In genomic region chr5:4700082-4700481, GRCh38 we compare ENCODE assay signal across 9 cellular contexts.
DNase-seq lines count a peak whose midpoint lies in the region; ATAC-seq, FAIRE-seq and TF ChIP-seq lines count a peak whose summit lies in the region.
"Had no signal": no experiment of that assay in that cellular context is flagged by ENCODE, and none has a peak within 500 bp of the region (broad histone marks: within the 10 kb centered on the region; RNA-seq: fewer than 3 reads in every experiment).

No MANE protein-coding gene starts in this region.

- H3K9me3 Mint-ChIP-seq in GM23338 (no peaks in the 10 kb centered on the region), neural progenitor cell (no peaks in the 10 kb centered on the region)

- POLR2A ChIA-PET in A549 (lab: Yijun Ruan, JAX), result no interaction called here

- CTCF ChIA-PET in A549 (lab: Yijun Ruan, JAX), result interaction anchor here (1.1 kb wide), 1 partner anchor 10 kb away, joined by 4 read pairs; no protein-coding TSS in a partner anchor

- no peaks in the 10 kb centered on the region for H3F3A ChIP-seq in GM23338 (replicated peaks; ENCODE audit: low read depth)
- no peaks in the 10 kb centered on the region for H3F3A ChIP-seq in neural progenitor cell (ENCODE audit: low read depth)

- H3K79me2 ChIP-seq in GM23338 (replicated peaks; ENCODE audit: insufficient read depth), result no peaks in the 10 kb centered on the region
- no peaks in the 10 kb centered on the region for H3K79me2 ChIP-seq in neural progenitor cell (ENCODE audit: low read depth)

- peak in 1 of 2 experiments; percentile 59; a peak in 2 of 5 replicates for TF ChIP-seq RAD21 in A549 (conservative IDR thresholded peaks at IDR 0.05 in 1 of 2, IDR thresholded peaks at IDR 0.05 in 1 of 2)

- H3K4me1 ChIP-seq in A549 (no peaks in the 10 kb centered on the region), GM23338 (ENCODE audit: insufficient read depth) (no peaks in the 10 kb centered on the region), neural progenitor cell (no peaks in the 10 kb centered on the region)

- H3K9me3 ChIP-seq in A549 (no peaks in the 10 kb centered on the region), neural progenitor cell (ENCODE audit: low read depth) (no peaks in the 10 kb centered on the region)

- H3K27me3 Mint-ChIP-seq in GM23338 (ENCODE audit: insufficient read depth, low read depth, poor library complexity), result no peaks in the 10 kb centered on the region
- peaks cover 2% of the 10 kb centered on the region for H3K27me3 Mint-ChIP-seq in neural progenitor cell (ENCODE audit: insufficient read depth, low read depth)
- H3K27me3 Mint-ChIP-seq: activated naive CD8-positive, alpha-beta T cell treated with anti-CD3 and anti-CD28 coated beads, Interleukin-2, amount 10 ng/mL, durations not matched to agents 7 days and 5 days had no signal

- H3K27me3 ChIP-seq in GM23338 (ENCODE audit: insufficient read depth) (no peaks in the 10 kb centered on the region), dorsolateral prefrontal cortex (peaks cover 0 to 12% (median 0%) of the 10 kb centered on the region in 45 donors), neural progenitor cell (no peaks in the 10 kb centered on the region)

- H3K4me1 Mint-ChIP-seq in GM23338 (no peaks in the 10 kb centered on the region), neural progenitor cell (no peaks in the 10 kb centered on the region)
- H3K4me1 Mint-ChIP-seq: activated naive CD8-positive, alpha-beta T cell treated with anti-CD3 and anti-CD28 coated beads, Interleukin-2, amount 10 ng/mL, durations not matched to agents 7 days and 5 days had no signal

- FAIRE-seq in A549 (lab: Jason Lieb, UNC), result no peak

- ATAC-seq in A549, result peak in 1 of 2 experiments; percentile 60; a peak in 2 of 6 replicates
- peak; percentile 95 for ATAC-seq in GM23338
- no peak for ATAC-seq in GM19023 (IDR thresholded peaks at IDR 0.05; ENCODE audit: unreplicated experiment)
- ATAC-seq in HG02759 (IDR thresholded peaks at IDR 0.05; ENCODE audit: unreplicated experiment), result no peak
- no peak for ATAC-seq in HG03460 (IDR thresholded peaks at IDR 0.05; ENCODE audit: unreplicated experiment)

- no peaks in the 10 kb centered on the region for H4K20me1 ChIP-seq in GM23338 (replicated peaks; ENCODE audit: insufficient read depth)
- H4K20me1 ChIP-seq in neural progenitor cell (ENCODE audit: low read depth), result no peaks in the 10 kb centered on the region

- no peaks in the 10 kb centered on the region for H3K36me3 Mint-ChIP-seq in GM23338 (ENCODE audit: low read depth)
- H3K36me3 Mint-ChIP-seq in neural progenitor cell, result no peaks in the 10 kb centered on the region
- H3K36me3 Mint-ChIP-seq: activated naive CD8-positive, alpha-beta T cell treated with anti-CD3 and anti-CD28 coated beads, Interleukin-2, amount 10 ng/mL, durations not matched to agents 7 days and 5 days had no signal

- H3K4me2 ChIP-seq in A549 (no peak overlapping the region), GM23338 (no peak overlapping the region), neural progenitor cell (no peak overlapping the region)

- no peak for TF ChIP-seq POLR2A in A549 (IDR thresholded peaks at IDR 0.05; ENCODE audit: low read length)

- peak in 1 of 2 experiments; percentile 31 for DNase-seq in A549 (ENCODE audit: low read depth in 1 of 2, low spot score in 1 of 2)
- DNase-seq in GM23338 (ENCODE audit: low spot score), result peak; percentile 84
- peak; percentile 83 for DNase-seq in NCI-H526 treated with DMSO at 0.1 percent for 48 hours (lab: John Stamatoyannopoulos, UW)
- DNase-seq in dorsolateral prefrontal cortex, result peak; percentile 16 to 87 (median 70)
- peak; percentile 85 for DNase-seq in neural progenitor cell (ENCODE audit: low spot score)
- DNase-seq: activated naive CD8-positive, alpha-beta T cell treated with anti-CD3 and anti-CD28 coated beads, Interleukin-2, amount 10 ng/mL, durations not matched to agents 7 days and 5 days had no signal

- H2AFZ ChIP-seq in GM23338 (no peak overlapping the region), neural progenitor cell (replicated peaks) (no peak overlapping the region)

- no peak overlapping the region for H3K27ac Mint-ChIP-seq in GM23338
- H3K27ac Mint-ChIP-seq in neural progenitor cell, result no peak overlapping the region
- H3K27ac Mint-ChIP-seq: activated naive CD8-positive, alpha-beta T cell treated with anti-CD3 and anti-CD28 coated beads, Interleukin-2, amount 10 ng/mL, durations not matched to agents 7 days and 5 days had no signal

- no peak overlapping the region for H3K9ac ChIP-seq in neural progenitor cell

- no peaks in the 10 kb centered on the region for H3K9me2 ChIP-seq in GM23338 (ENCODE audit: insufficient read depth)

- WGBS in A549 (ENCODE audit: missing lambda C conversion rate), result under 1% methylated on average over 6 of the region's 6 CpGs

- intact Hi-C loops in dorsolateral prefrontal cortex (cut with DNase I), result no loop called here

- H3K27ac ChIP-seq in A549 (no peak overlapping the region), GM23338 (ENCODE audit: low read depth) (no peak overlapping the region), dorsolateral prefrontal cortex (no peak overlapping the region), neural progenitor cell (no peak overlapping the region)

- no peaks in the 10 kb centered on the region for H3K36me3 ChIP-seq in GM23338 (ENCODE audit: insufficient read depth)
- H3K36me3 ChIP-seq in neural progenitor cell, result no peaks in the 10 kb centered on the region

- H3K4me3 ChIP-seq in A549 (no peak overlapping the region), GM23338 (no peak overlapping the region), dorsolateral prefrontal cortex (peak overlapping the region in 3 of 59 donors; percentile 3 to 31 (median 5)), neural progenitor cell (no peak overlapping the region)

- H3K4me3 Mint-ChIP-seq in GM23338 (no peak overlapping the region), neural progenitor cell (no peak overlapping the region)
- H3K4me3 Mint-ChIP-seq: activated naive CD8-positive, alpha-beta T cell treated with anti-CD3 and anti-CD28 coated beads, Interleukin-2, amount 10 ng/mL, durations not matched to agents 7 days and 5 days had no signal

- peak; percentile 13; the same call in 1 of the 3 replicates for TF ChIP-seq CTCF in A549 (IDR thresholded peaks at IDR 0.05)
- peak; percentile 85 to 92 for TF ChIP-seq CTCF in GM23338 (conservative IDR thresholded peaks at IDR 0.05; ENCODE audit: low read depth in 2 of 2)
- peak in 53 of 56 donors; percentile 35 to 77 (median 60) for TF ChIP-seq CTCF in dorsolateral prefrontal cortex (IDR thresholded peaks at IDR 0.05 in 54 of 56, conservative IDR thresholded peaks at IDR 0.05 in 2 of 56; ENCODE audit: low read depth in 1 of 56, partially characterized antibody in 56 of 56)
- TF ChIP-seq CTCF in neural progenitor cell (IDR thresholded peaks at IDR 0.05), result peak; percentile 92

- TF ChIP-seq EP300 in A549 (IDR thresholded peaks at IDR 0.05), result no peak

TF ChIP-seq in A549, 52 proteins besides CTCF, POLR2A, EP300 and RAD21 (continues in another document):
- no peak for TF ChIP-seq ZFP36 (IDR thresholded peaks at IDR 0.05; ENCODE audit: borderline replicate concordance, partially characterized antibody)
- no peak for TF ChIP-seq TP53 (CRISPR knock-in tag; IDR thresholded peaks at IDR 0.05)
- TF ChIP-seq, protein P1, sequence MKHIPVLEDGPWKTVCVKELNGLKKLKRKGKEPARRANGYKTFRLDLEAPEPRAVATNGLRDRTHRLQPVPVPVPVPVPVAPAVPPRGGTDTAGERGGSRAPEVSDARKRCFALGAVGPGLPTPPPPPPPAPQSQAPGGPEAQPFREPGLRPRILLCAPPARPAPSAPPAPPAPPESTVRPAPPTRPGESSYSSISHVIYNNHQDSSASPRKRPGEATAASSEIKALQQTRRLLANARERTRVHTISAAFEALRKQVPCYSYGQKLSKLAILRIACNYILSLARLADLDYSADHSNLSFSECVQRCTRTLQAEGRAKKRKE (CRISPR knock-in tag; IDR thresholded peaks at IDR 0.05; ENCODE audit: low read depth), result no peak
- TF ChIP-seq CHD2 (IDR thresholded peaks at IDR 0.05; ENCODE audit: low read length, partially characterized antibody), result no peak
- no peak for TF ChIP-seq CHD4 (IDR thresholded peaks at IDR 0.05; ENCODE audit: borderline replicate concordance)
- TF ChIP-seq JUNB (IDR thresholded peaks at IDR 0.05), result no peak
- no peak for TF ChIP-seq CBX2 (IDR thresholded peaks at IDR 0.05; ENCODE audit: borderline replicate concordance, low read depth)
- no peak for TF ChIP-seq PHF8 (IDR thresholded peaks at IDR 0.05; ENCODE audit: borderline replicate concordance, low read depth)
- TF ChIP-seq FOSL2 (IDR thresholded peaks at IDR 0.05), result no peak
- TF ChIP-seq FOSL2 (CRISPR knock-in tag; IDR thresholded peaks at IDR 0.05), result no peak
- TF ChIP-seq HOXB5 (CRISPR knock-in tag; IDR thresholded peaks at IDR 0.05), result no peak
- TF ChIP-seq ZC3H11A (IDR thresholded peaks at IDR 0.05), result no peak
- TF ChIP-seq SMC3 (IDR thresholded peaks at IDR 0.05), result no peak
- no peak for TF ChIP-seq KDM1A (IDR thresholded peaks at IDR 0.05; ENCODE audit: low read depth)

TF ChIP-seq in GM23338, 12 proteins besides CTCF, POLR2A, EP300 and RAD21 (continues in another document):
- TF ChIP-seq, protein P2, sequence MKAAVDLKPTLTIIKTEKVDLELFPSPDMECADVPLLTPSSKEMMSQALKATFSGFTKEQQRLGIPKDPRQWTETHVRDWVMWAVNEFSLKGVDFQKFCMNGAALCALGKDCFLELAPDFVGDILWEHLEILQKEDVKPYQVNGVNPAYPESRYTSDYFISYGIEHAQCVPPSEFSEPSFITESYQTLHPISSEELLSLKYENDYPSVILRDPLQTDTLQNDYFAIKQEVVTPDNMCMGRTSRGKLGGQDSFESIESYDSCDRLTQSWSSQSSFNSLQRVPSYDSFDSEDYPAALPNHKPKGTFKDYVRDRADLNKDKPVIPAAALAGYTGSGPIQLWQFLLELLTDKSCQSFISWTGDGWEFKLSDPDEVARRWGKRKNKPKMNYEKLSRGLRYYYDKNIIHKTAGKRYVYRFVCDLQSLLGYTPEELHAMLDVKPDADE (IDR thresholded peaks at IDR 0.05), result no peak
- TF ChIP-seq EZH2 (IDR thresholded peaks at IDR 0.05; ENCODE audit: low read depth, unreplicated experiment) (no peak), NANOG (IDR thresholded peaks at IDR 0.05; ENCODE audit: borderline replicate concordance) (no peak)

Comparison
In these comparisons a context has a peak if more than half of its experiments do, and no peak if none do; other contexts are left out.
1. CTCF ChIP-seq: peak in every context shown above with its lines; median percentile 92 in neural progenitor cell; 88 in GM23338; 60 in dorsolateral prefrontal cortex; 13 in A549.